1 cellular context compared by ENCODE assay signal in the genomic region with DNA sequence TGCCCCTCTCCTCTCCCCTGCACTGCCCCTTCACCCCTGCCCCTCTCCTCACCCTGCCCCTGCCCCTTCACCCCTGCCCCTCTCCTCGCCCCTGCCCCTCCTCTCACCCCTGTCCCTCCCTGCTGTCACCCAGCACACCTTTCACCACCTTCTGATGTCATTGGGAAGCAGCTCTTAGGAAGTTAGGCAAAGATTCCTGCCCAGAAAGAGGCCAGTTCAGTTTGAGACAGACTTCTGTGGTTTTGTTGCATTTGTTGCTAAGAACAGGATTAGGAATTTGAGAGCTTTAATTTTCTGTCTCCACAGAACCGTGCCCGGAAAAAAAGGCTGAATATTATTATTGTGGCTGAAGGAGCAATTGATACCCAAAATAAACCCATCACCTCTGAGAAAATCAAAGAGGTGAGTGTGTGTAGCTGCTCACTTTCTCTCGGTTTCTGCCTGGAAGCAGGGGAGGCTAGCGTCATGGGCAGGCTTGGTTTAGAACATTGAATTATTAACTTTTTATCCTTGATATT.
TF ChIP-seq lines count a peak whose summit lies in the region.

No MANE protein-coding gene starts in this region.

TF ChIP-seq in GM23338, 12 proteins besides CTCF, POLR2A, EP300 and RAD21 (continued from another document):
- TF ChIP-seq, protein P1, sequence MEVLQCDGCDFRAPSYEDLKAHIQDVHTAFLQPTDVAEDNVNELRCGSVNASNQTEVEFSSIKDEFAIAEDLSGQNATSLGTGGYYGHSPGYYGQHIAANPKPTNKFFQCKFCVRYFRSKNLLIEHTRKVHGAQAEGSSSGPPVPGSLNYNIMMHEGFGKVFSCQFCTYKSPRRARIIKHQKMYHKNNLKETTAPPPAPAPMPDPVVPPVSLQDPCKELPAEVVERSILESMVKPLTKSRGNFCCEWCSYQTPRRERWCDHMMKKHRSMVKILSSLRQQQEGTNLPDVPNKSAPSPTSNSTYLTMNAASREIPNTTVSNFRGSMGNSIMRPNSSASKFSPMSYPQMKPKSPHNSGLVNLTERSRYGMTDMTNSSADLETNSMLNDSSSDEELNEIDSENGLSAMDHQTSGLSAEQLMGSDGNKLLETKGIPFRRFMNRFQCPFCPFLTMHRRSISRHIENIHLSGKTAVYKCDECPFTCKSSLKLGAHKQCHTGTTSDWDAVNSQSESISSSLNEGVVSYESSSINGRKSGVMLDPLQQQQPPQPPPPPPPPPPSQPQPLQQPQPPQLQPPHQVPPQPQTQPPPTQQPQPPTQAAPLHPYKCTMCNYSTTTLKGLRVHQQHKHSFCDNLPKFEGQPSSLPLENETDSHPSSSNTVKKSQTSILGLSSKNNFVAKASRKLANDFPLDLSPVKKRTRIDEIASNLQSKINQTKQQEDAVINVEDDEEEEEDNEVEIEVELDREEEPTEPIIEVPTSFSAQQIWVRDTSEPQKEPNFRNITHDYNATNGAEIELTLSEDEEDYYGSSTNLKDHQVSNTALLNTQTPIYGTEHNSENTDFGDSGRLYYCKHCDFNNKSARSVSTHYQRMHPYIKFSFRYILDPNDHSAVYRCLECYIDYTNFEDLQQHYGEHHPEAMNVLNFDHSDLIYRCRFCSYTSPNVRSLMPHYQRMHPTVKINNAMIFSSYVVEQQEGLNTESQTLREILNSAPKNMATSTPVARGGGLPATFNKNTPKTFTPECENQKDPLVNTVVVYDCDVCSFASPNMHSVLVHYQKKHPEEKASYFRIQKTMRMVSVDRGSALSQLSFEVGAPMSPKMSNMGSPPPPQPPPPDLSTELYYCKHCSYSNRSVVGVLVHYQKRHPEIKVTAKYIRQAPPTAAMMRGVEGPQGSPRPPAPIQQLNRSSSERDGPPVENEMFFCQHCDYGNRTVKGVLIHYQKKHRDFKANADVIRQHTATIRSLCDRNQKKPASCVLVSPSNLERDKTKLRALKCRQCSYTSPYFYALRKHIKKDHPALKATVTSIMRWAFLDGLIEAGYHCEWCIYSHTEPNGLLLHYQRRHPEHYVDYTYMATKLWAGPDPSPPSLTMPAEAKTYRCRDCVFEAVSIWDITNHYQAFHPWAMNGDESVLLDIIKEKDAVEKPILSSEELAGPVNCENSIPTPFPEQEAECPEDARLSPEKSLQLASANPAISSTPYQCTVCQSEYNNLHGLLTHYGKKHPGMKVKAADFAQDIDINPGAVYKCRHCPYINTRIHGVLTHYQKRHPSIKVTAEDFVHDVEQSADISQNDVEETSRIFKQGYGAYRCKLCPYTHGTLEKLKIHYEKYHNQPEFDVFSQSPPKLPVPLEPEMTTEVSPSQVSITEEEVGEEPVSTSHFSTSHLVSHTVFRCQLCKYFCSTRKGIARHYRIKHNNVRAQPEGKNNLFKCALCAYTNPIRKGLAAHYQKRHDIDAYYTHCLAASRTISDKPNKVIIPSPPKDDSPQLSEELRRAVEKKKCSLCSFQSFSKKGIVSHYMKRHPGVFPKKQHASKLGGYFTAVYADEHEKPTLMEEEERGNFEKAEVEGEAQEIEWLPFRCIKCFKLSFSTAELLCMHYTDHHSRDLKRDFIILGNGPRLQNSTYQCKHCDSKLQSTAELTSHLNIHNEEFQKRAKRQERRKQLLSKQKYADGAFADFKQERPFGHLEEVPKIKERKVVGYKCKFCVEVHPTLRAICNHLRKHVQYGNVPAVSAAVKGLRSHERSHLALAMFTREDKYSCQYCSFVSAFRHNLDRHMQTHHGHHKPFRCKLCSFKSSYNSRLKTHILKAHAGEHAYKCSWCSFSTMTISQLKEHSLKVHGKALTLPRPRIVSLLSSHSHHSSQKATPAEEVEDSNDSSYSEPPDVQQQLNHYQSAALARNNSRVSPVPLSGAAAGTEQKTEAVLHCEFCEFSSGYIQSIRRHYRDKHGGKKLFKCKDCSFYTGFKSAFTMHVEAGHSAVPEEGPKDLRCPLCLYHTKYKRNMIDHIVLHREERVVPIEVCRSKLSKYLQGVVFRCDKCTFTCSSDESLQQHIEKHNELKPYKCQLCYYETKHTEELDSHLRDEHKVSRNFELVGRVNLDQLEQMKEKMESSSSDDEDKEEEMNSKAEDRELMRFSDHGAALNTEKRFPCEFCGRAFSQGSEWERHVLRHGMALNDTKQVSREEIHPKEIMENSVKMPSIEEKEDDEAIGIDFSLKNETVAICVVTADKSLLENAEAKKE (CRISPR knock-in tag; IDR thresholded peaks at IDR 0.05): no peak
- no peak for TF ChIP-seq EZH2phosphoT487 (IDR thresholded peaks at IDR 0.05; ENCODE audit: unreplicated experiment)
TF ChIP-seq in GM23338: peak in this region for 0.
